In the genomic region with DNA sequence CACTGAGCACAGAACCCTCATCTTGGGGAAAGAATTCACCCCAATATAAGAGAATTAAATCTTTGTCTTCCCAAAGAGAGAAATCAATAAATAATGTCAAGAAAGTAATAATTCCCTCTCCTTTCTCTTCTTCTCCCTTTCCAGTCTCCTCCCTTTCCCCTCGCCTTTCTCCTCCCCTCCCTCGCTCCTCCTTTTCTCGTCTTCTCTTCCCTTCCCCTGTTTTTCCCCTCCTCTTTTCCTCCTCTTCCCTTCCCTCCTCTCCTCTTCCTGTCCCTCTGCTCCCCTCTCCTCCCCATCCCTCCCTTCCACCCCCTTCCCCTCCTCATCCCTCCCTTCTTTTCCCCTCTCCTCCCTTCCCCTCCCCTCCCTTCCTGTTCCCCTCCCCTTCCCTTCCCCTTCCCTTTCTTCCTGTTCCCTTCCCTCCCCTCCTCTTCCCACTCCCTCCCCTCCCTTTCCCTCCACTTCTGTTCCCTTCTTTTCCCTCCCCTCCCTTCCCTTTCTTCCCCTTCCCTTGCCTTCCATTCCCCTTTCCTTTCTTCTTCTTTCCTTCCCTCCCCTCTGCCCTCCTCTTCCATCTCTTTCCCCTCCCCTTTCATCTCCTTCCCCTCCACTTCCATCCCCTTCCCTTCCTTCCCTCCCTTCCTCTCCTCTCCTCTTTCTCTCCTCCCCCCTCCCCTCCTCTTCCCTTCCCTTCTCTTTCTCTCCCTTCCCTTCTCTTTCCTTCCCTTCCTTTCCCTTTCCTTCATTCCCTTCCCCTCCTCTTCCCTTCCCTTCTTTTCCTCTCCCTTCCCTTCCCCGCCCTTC, we compare ENCODE assay signal across 30 cellular contexts.
"Had no signal": no experiment of that assay in that cellular context is flagged by ENCODE, and none has a peak within 500 bp of the region (broad histone marks: within the 10 kb centered on the region; RNA-seq: fewer than 3 reads in every experiment).

No MANE protein-coding gene starts in this region.

- H3K27ac ChIP-seq: neural progenitor cell, neutrophil, pancreas, prostate gland, skin epidermis, spleen, suprapubic skin, testis, tibial artery, transverse colon, upper lobe of right lung, vagina had no signal

- H3K4me3 Mint-ChIP-seq: naive thymus-derived CD4-positive, alpha-beta T cell; natural killer cell; nephron; neural progenitor cell; stimulated activated memory B cell treated with anti-CD40 and anti-IgM and Interleukin-4, amounts not matched to agents 10 μg/mL and 1 μg/mL and 100 μg/mL, for 72 hours; stimulated activated naive CD8-positive, alpha-beta T cell treated with anti-CD3 and anti-CD28 coated beads, Interleukin-15, amount 100 ng/mL, for 72 hours; type B pancreatic cell had no signal

- H3K27ac Mint-ChIP-seq: naive thymus-derived CD4-positive, alpha-beta T cell; natural killer cell; nephron; neural progenitor cell; stimulated activated memory B cell treated with anti-CD40 and anti-IgM and Interleukin-4, amounts not matched to agents 10 μg/mL and 1 μg/mL and 100 μg/mL, for 72 hours; type B pancreatic cell had no signal

- H3K4me1 Mint-ChIP-seq: naive thymus-derived CD4-positive, alpha-beta T cell; natural killer cell; nephron; neural progenitor cell; stimulated activated memory B cell treated with anti-CD40 and anti-IgM and Interleukin-4, amounts not matched to agents 10 μg/mL and 1 μg/mL and 100 μg/mL, for 72 hours; stimulated activated naive CD8-positive, alpha-beta T cell treated with anti-CD3 and anti-CD28 coated beads, Interleukin-15, amount 100 ng/mL, for 72 hours had no signal

- FAIRE-seq: pancreas had no signal

- H3K4me3 ChIP-seq: neural progenitor cell, pancreas, prostate gland, skin epidermis, smooth muscle cell, spleen, suprapubic skin, testis, tibial artery, transverse colon, upper lobe of right lung, vagina had no signal

- H2AFZ ChIP-seq: neural progenitor cell had no signal

- H3K4me1 ChIP-seq: neural progenitor cell, pancreas, prostate gland, spleen, suprapubic skin, testis, tibial artery, transverse colon, upper lobe of right lung, vagina had no signal

- H3K9me3 Mint-ChIP-seq: type B pancreatic cell had no signal

- H3K36me3 Mint-ChIP-seq: natural killer cell; neural progenitor cell; stimulated activated memory B cell treated with anti-CD40 and anti-IgM and Interleukin-4, amounts not matched to agents 10 μg/mL and 1 μg/mL and 100 μg/mL, for 72 hours; type B pancreatic cell had no signal

- H3K4me2 ChIP-seq: neural progenitor cell, smooth muscle cell had no signal

- DNase-seq: naive thymus-derived CD4-positive, alpha-beta T cell; natural killer cell; nucleus accumbens; pancreas; right cardiac atrium; spleen; stimulated activated CD4-positive, alpha-beta T cell treated with anti-CD3 and anti-CD28 coated beads, Interleukin-12 subunit alpha, Interleukin-12 subunit beta, amount 100 ng/mL, for 4 hours; stimulated activated CD4-positive, alpha-beta T cell treated with anti-CD3 and anti-CD28 coated beads, Interleukin-1b, Interleukin-23, amount 100 ng/mL, for 48 hours; stimulated activated CD4-positive, alpha-beta T cell treated with anti-CD3 and anti-CD28 coated beads, Interleukin-4, amount 100 ng/mL, for 1 hour; stimulated activated CD4-positive, alpha-beta T cell treated with anti-CD3 and anti-CD28 coated beads, Interleukin-4, amount 100 ng/mL, for 4 hours; stimulated activated CD8-positive, alpha-beta memory T cell treated with anti-CD3 and anti-CD28 coated beads, Interleukin-4, amount 100 ng/mL, for 48 hours; stimulated activated naive CD4-positive, alpha-beta T cell; stimulated activated naive CD8-positive, alpha-beta T cell treated with anti-CD3 and anti-CD28 coated beads, Interleukin-15, amount 100 ng/mL, for 72 hours; stimulated activated naive CD8-positive, alpha-beta T cell treated with anti-CD3 and anti-CD28 coated beads, Interleukin-15, Interleukin-2, amounts not matched to agents 100 U/mL and 50 U/mL, for 24 hours; substantia nigra; testis; tibial artery; transverse colon; upper lobe of right lung had no signal

- H3K27me3 ChIP-seq: neural progenitor cell, neutrophil, testis, tibial artery, transverse colon, upper lobe of right lung, vagina had no signal

- H3K36me3 ChIP-seq: neural progenitor cell, neutrophil, pancreas, prostate gland, spleen, suprapubic skin, tibial artery, transverse colon, upper lobe of right lung, vagina had no signal

- H3K9ac ChIP-seq: neural progenitor cell had no signal

- H3K9me3 ChIP-seq: neutrophil, pancreas, prostate gland, suprapubic skin, testis, tibial artery, upper lobe of right lung, vagina had no signal

- ATAC-seq: naive thymus-derived CD4-positive, alpha-beta T cell; natural killer cell; pancreas; right cardiac atrium; sciatic nerve; stimulated activated memory B cell treated with anti-CD40 and anti-IgM and Interleukin-4, amounts not matched to agents 10 μg/mL and 1 μg/mL and 100 μg/mL, for 72 hours; stimulated activated naive CD8-positive, alpha-beta T cell treated with anti-CD3 and anti-CD28 coated beads, Interleukin-15, amount 100 ng/mL, for 72 hours; stimulated activated naive CD8-positive, alpha-beta T cell treated with anti-CD3 and anti-CD28 coated beads, Interleukin-15, Interleukin-2, amounts not matched to agents 100 U/mL and 50 U/mL, for 24 hours; upper lobe of right lung had no signal
